Comparison of ENCODE assay signal across 1 cellular context in genomic region chr20:20002101-20002998, GRCh38.
A peak's percentile ranks its signal among the peaks of the same experiment; 100 is the strongest.
TF ChIP-seq lines count a peak whose summit lies in the region.

No MANE protein-coding gene starts in this region.

TF ChIP-seq in HepG2, 621 proteins besides CTCF, POLR2A, EP300 and RAD21 (continued from another document):
- peak; percentile 72; the same call in 1 of the 2 replicates for TF ChIP-seq AHDC1 (CRISPR knock-in tag; IDR thresholded peaks at IDR 0.05; ENCODE audit: borderline replicate concordance)
- no peak for TF ChIP-seq ZNF75D (CRISPR knock-in tag; IDR thresholded peaks at IDR 0.05; ENCODE audit: borderline replicate concordance)
